10 cellular contexts compared by ENCODE assay signal in the genomic region with DNA sequence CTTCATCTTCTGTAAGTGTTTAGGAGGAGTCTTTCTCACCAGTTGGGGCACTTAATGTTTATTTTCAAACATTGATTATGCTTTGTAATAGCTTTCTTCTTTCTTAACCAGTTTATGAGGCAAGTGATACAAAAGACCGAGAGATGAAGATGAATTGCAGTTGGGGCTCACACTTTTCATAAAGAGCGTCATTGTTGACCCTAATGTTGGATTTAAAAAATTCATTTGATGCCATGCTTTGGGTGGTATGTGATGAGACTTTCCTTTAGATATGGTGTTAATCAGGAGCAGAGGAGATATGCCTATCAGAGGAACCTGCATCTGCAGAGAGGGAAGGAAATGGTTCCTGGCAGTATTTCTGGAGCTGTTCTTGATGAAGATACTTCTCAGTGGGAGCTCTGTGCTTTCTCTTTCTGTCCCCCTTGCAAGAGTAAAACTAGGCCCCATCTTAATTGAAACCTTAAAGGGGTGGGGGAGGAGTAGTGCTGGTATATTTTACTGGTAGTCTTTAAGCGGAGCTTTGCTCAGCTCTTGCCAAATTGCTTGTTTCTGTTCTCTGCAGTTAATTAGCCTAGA. TPM values are rescaled to one million over a fixed set of nuclear protein-coding genes. Genes with fewer than 3 reads are reported as not detected.
DNase-seq lines count a peak whose midpoint lies in the region; ATAC-seq and TF ChIP-seq lines count a peak whose summit lies in the region.
"Had no signal": no experiment of that assay in that cellular context is flagged by ENCODE, and none has a peak within 500 bp of the region (broad histone marks: within the 10 kb centered on the region; RNA-seq: fewer than 3 reads in every experiment).

No MANE protein-coding gene starts in this region.

- no peak overlapping the region for H3K27ac ChIP-seq in duodenal mucosa (ENCODE audit: low read depth, low read length)
- H3K27ac ChIP-seq in smooth muscle cell (ENCODE audit: low read depth) = peak overlapping the region; percentile 30
- H3K27ac ChIP-seq in SJCRH30 = no peak overlapping the region
- H3K27ac ChIP-seq: C4-2B had no signal

- peak overlapping the region; percentile 81 to 97 for H3K4me3 ChIP-seq in duodenal mucosa (ENCODE audit: low read depth in 1 of 2, low read length in 2 of 2)
- peak overlapping the region; percentile 78 for H3K4me3 ChIP-seq in smooth muscle cell
- no peak overlapping the region for H3K4me3 ChIP-seq in SJCRH30

- H3K27me3 ChIP-seq in duodenal mucosa (ENCODE audit: control insufficient read depth in 1 of 2, insufficient read depth in 2 of 2, low read length in 2 of 2) (no peaks in the 10 kb centered on the region), smooth muscle cell (ENCODE audit: low read depth) (no peaks in the 10 kb centered on the region), SJCRH30 (no peaks in the 10 kb centered on the region)

- peak overlapping the region; percentile 92 for H3K4me2 ChIP-seq in smooth muscle cell

- H3K4me1 ChIP-seq in duodenal mucosa (ENCODE audit: control insufficient read depth in 1 of 2, insufficient read depth in 2 of 2, low read length in 2 of 2) (peaks cover 11 to 28% of the 10 kb centered on the region in 2 donors), smooth muscle cell (ENCODE audit: low read depth) (peaks cover 28% of the 10 kb centered on the region), SJCRH30 (peaks cover 27% of the 10 kb centered on the region)

- H3K79me2 ChIP-seq in smooth muscle cell (ENCODE audit: low read depth) = peaks cover 67% of the 10 kb centered on the region

- H4K20me1 ChIP-seq in smooth muscle cell (ENCODE audit: low read depth) = peaks cover 61% of the 10 kb centered on the region

- no peak for TF ChIP-seq CTCF in smooth muscle cell (IDR thresholded peaks at IDR 0.05; ENCODE audit: borderline replicate concordance, insufficient read depth, poor library complexity, severe bottlenecking)

- H2AFZ ChIP-seq in smooth muscle cell (ENCODE audit: low read depth) = no peak overlapping the region

- DNase-seq in NCI-H1436 (lab: John Stamatoyannopoulos, UW) (peak; percentile 16), NCI-H1436 treated with DMSO at 0.1 percent for 48 hours (lab: John Stamatoyannopoulos, UW) (no peak), smooth muscle cell (lab: John Stamatoyannopoulos, UW; ENCODE audit: unreplicated experiment) (no peak), activated gamma-delta T cell (lab: John Stamatoyannopoulos, UW) (no peak), SJCRH30 (no peak)
- DNase-seq: hypothalamus had no signal

- ATAC-seq in HG03460 (IDR thresholded peaks at IDR 0.05; ENCODE audit: unreplicated experiment) (peak; percentile 27), HG03175 (IDR thresholded peaks at IDR 0.05; ENCODE audit: unreplicated experiment) (no peak)

- H3K9ac ChIP-seq in duodenal mucosa (ENCODE audit: low read depth in 1 of 2, low read length in 2 of 2) (peak overlapping the region; percentile 89 to 91), smooth muscle cell (ENCODE audit: low read depth) (no peak overlapping the region)

- H3F3A ChIP-seq in smooth muscle cell (ENCODE audit: low read depth) = peaks cover 10% of the 10 kb centered on the region

- 52% methylated on average over 3 of the region's 3 CpGs for WGBS in smooth muscle cell (ENCODE audit: low lambda C conversion rate)

- no peaks in the 10 kb centered on the region for H3K36me3 ChIP-seq in duodenal mucosa (ENCODE audit: control insufficient read depth in 1 of 2, insufficient read depth in 2 of 2, low read length in 2 of 2)
- H3K36me3 ChIP-seq in smooth muscle cell (ENCODE audit: low read depth) = no peaks in the 10 kb centered on the region
- peaks cover 4% of the 10 kb centered on the region for H3K36me3 ChIP-seq in SJCRH30

- no peaks in the 10 kb centered on the region for H3K9me3 ChIP-seq in duodenal mucosa (ENCODE audit: control insufficient read depth in 1 of 2, low read length in 2 of 2)
- no peaks in the 10 kb centered on the region for H3K9me3 ChIP-seq in smooth muscle cell (replicated peaks; ENCODE audit: low read depth)
- no peaks in the 10 kb centered on the region for H3K9me3 ChIP-seq in SJCRH30 (replicated peaks)

RNA-seq across cellular contexts. Expression of a gene that starts 2.3 kb away (rescaled TPM):
- total RNA-seq in smooth muscle cell = 46.2 and 55.9 TPM in 2 replicates
- 33.6 and 39.9 TPM in 2 replicates for polyA plus RNA-seq in smooth muscle cell
- 117 and 128 TPM in 2 replicates for total RNA-seq in SJCRH30 (2014; rRNA removed; shearing (Covaris generic))
